In the genomic region with DNA sequence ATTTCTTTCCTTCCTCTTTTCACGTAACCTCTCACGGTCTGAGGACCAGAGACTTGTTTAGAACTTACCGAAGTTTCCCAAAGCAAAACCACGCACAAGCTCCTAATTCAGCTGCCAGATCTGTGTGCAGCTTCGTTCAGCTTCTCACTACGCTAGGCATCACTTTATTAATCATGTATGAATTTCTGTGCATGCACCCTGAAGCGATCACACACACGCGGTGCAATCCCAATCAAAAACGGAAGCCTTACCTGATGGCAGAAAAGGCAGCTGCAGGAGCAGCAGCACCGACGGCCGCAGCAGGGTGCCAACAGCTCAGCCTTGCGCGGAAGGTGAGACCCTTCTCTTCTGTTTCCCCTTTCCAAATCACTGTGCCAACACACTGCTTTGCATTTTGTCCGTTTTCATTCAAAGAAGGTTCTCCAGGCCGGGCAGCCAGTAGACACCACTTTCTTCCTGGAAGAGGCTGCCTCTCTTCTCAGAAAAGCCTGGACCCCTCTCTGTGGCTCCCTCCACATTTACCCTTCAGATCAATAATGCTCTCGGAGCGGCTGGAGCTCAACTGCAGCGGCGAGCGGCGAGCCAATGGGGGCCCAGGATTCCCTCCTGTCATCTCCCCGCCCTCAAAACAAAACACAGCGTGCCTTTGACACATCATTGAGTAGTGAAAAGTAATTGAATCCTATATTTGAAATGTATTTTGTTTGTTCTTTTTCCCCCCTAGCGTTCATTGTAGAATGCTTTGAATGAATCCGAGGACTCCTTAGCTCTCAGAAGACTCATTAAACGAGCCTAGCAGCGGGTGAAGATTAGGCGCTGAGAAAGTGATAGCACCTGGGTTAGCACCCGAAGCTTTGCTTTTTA, we compare ENCODE assay signal across 8 cellular contexts. TPM values are rescaled to one million over a fixed set of nuclear protein-coding genes. Genes with fewer than 3 reads are reported as not detected.
DNase-seq lines count a peak whose midpoint lies in the region; ATAC-seq, FAIRE-seq and TF ChIP-seq lines count a peak whose summit lies in the region.

CDH12 (minus strand) TSS at position 538 of the 864 bp plus-strand sequence.

- no peaks in the 10 kb centered on the region for H3K9me3 Mint-ChIP-seq in H9
- no peaks in the 10 kb centered on the region for H3K9me3 Mint-ChIP-seq in nephron progenitor cell

- H4K5ac ChIP-seq in H9 (ENCODE audit: insufficient read length, low read depth, low read length), result no peak within 1 kb of the TSS

- peak within 1 kb of the TSS; percentile 78 for H3K4me2 ChIP-seq in H9 (ENCODE audit: insufficient read depth, insufficient read length, low read length)

- H3K79me1 ChIP-seq in H9 (ENCODE audit: insufficient read depth, low read depth, low read length, poor library complexity, severe bottlenecking), result no peaks in the 10 kb centered on the region

- H3K56ac ChIP-seq in H9 (ENCODE audit: insufficient read length, low read depth, low read length), result no peak within 1 kb of the TSS

- peak within 1 kb of the TSS in 1 of 3 experiments; percentile 37; a peak in 1 of 7 replicates for H3K27ac Mint-ChIP-seq in H9
- no peak within 1 kb of the TSS for H3K27ac Mint-ChIP-seq in nephron progenitor cell

- H3K18ac ChIP-seq in H9 (ENCODE audit: insufficient read length, low read depth, low read length), result no peak within 1 kb of the TSS

- no peaks in the 10 kb centered on the region for H4K20me1 ChIP-seq in H9 (ENCODE audit: control insufficient read depth, insufficient read depth, insufficient read length)

- H3K23me2 ChIP-seq in H9 (ENCODE audit: insufficient read length, low read depth, low read length, poor library complexity, severe bottlenecking), result peaks cover 3% of the 10 kb centered on the region

- H3K9me3 ChIP-seq in H9 (ENCODE audit: control insufficient read depth, low read depth, low read length), result no peaks in the 10 kb centered on the region

- no peak within 1 kb of the TSS for H3K14ac ChIP-seq in H9 (ENCODE audit: insufficient read depth, low read length)

- no peak within 1 kb of the TSS for H4K8ac ChIP-seq in H9 (replicated peaks; ENCODE audit: insufficient read length, low read depth, low read length)

- H2BK12ac ChIP-seq in H9 (ENCODE audit: insufficient read length, low read depth, low read length), result no peak within 1 kb of the TSS

- no peak within 1 kb of the TSS for H3K27ac ChIP-seq in H9 (ENCODE audit: insufficient read length, low read depth, low read length)

- H2BK20ac ChIP-seq in H9 (ENCODE audit: low read depth, low read length, poor library complexity, severe bottlenecking), result no peak within 1 kb of the TSS

- peak within 1 kb of the TSS; percentile 82 to 96 for H3K4me3 Mint-ChIP-seq in H9
- peak within 1 kb of the TSS; percentile 92 for H3K4me3 Mint-ChIP-seq in nephron progenitor cell

- DNase-seq in D721Med (ENCODE audit: insufficient read length, low spot score) (peak; percentile 18), H9 (peak; percentile 67), NCI-H526 treated with DMSO at 0.1 percent for 48 hours (lab: John Stamatoyannopoulos, UW) (peak; percentile 74), cerebellar cortex (ENCODE audit: low spot score) (peak; percentile 58), nephron progenitor cell (peak; percentile 67), ureter (ENCODE audit: low spot score) (no peak)

- H2BK15ac ChIP-seq in H9 (ENCODE audit: low read depth, low read length), result no peak within 1 kb of the TSS

- no peak within 1 kb of the TSS for H4K91ac ChIP-seq in H9 (ENCODE audit: insufficient read length, low read depth, low read length)

- H2BK5ac ChIP-seq in H9 (ENCODE audit: insufficient read length, low read length), result no peak within 1 kb of the TSS

- no peak within 1 kb of the TSS for H2AK5ac ChIP-seq in H9 (ENCODE audit: insufficient read length, low read length)

- H3K4ac ChIP-seq in H9 (ENCODE audit: low read depth, low read length), result no peak within 1 kb of the TSS

- no peak within 1 kb of the TSS for H3T11ph ChIP-seq in H9 (ENCODE audit: low read length)

- no peaks in the 10 kb centered on the region for H3K27me3 ChIP-seq in H9 (ENCODE audit: insufficient read depth, low read length)

- peaks cover 13 to 20% of the 10 kb centered on the region in 2 experiments for H3K4me1 Mint-ChIP-seq in H9
- H3K4me1 Mint-ChIP-seq in nephron progenitor cell, result peaks cover 12% of the 10 kb centered on the region

- H3K4me1 ChIP-seq in H9 (ENCODE audit: insufficient read depth, low read length), result no peaks in the 10 kb centered on the region; the same call in 1 of the 2 replicates

- H3K36me3 Mint-ChIP-seq in H9 (ENCODE audit: insufficient read depth in 1 of 3, low read depth in 3 of 3) (no peaks in the 10 kb centered on the region), nephron progenitor cell (ENCODE audit: low read depth) (no peaks in the 10 kb centered on the region)

- H3K23ac ChIP-seq in H9 (ENCODE audit: insufficient read length, low read depth, low read length), result no peak within 1 kb of the TSS

- no peak within 1 kb of the TSS for H3K9ac ChIP-seq in H9 (ENCODE audit: extremely low read depth, insufficient read length, low read length)

- no CpG with 5 or more reads among the region's 31 CpGs for WGBS in H9 (ENCODE audit: extremely low coverage, insufficient read length, low lambda C conversion rate)

- no peak within 1 kb of the TSS for H2BK120ac ChIP-seq in H9 (ENCODE audit: low read depth, low read length, poor library complexity, severe bottlenecking)

- H3K27me3 Mint-ChIP-seq in H9 (ENCODE audit: low read depth), result peaks cover 32% of the 10 kb centered on the region
- H3K27me3 Mint-ChIP-seq in nephron progenitor cell (ENCODE audit: low read depth, poor library complexity), result peaks cover 42% of the 10 kb centered on the region

- H3K79me2 ChIP-seq in H9 (ENCODE audit: insufficient read depth, low read length), result no peaks in the 10 kb centered on the region

- TF ChIP-seq CTCF in D721Med (IDR thresholded peaks at IDR 0.05; ENCODE audit: insufficient read depth, missing control alignments), result no peak
- no peak for TF ChIP-seq CTCF in H9 (conservative IDR thresholded peaks at IDR 0.05)
- TF ChIP-seq CTCF in nephron progenitor cell (IDR thresholded peaks at IDR 0.05), result no peak

- peak within 1 kb of the TSS; percentile 79 for H2AFZ ChIP-seq in H9 (ENCODE audit: low read length)

- FAIRE-seq in D721Med (lab: Jason Lieb, UNC), result peak; percentile 21

- ATAC-seq in HG03095 (IDR thresholded peaks at IDR 0.05; ENCODE audit: unreplicated experiment) (no peak), HG03280 (IDR thresholded peaks at IDR 0.05; ENCODE audit: unreplicated experiment) (no peak)

RNA-seq across cellular contexts. Expression of gene CDH12, which starts in this region (rescaled TPM):
- total RNA-seq in H9 (2021) (not detected in 2 replicates), ureter (0.42 TPM)

Comparison
In these comparisons a context has a peak if more than half of its experiments do, and no peak if none do; other contexts are left out.
1. Peak in DNase-seq and H3K4me2 ChIP-seq in H9; RNA of the gene not detected or under 1 TPM.